ENCODE assay signal across 1 cellular context in the genomic region with DNA sequence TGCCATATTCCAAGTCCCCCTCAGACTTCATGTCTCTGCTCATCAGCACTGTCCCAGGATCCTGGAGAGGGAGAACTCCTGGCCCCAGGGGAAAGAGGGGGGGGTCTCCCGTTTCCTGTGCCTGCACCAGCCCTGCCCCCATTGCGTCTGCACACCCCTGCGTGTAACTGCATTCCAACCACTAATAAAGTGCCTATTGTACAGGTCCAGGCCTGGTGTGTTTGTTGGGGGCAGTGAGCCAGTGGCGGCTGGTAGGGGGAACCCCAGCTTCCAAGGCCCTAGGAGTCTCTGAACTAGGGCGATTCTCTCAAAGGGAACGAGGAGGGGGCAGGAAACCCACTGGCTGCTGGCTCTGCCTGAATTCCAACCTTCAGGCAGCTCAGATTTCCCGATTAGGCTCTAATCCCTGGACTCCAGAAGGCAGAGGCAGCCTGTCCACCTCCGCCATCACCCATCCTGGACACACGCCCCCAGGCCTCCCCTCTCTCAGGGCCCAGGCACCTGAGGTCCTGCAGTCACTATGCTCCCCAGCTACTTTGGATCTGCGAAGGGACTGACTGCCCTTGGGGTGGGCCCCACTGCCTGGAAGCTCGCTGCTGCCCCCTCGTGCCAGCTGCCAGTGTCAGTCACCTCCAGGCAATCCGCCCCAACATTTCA.
TF ChIP-seq lines count a peak whose summit lies in the region.

No MANE protein-coding gene starts in this region.

TF ChIP-seq in HCT116, 20 proteins besides CTCF, POLR2A, EP300 and RAD21:
- no peak for TF ChIP-seq SIN3A (IDR thresholded peaks at IDR 0.05; ENCODE audit: low read depth)
- peak; percentile 52; the same call in 1 of the 2 replicates for TF ChIP-seq POLR2AphosphoS5 (IDR thresholded peaks at IDR 0.05; ENCODE audit: low read depth, low read length)
